In genomic region chr15:69032006-69032405, GRCh38 we compare ENCODE assay signal across 1 cellular context.
TF ChIP-seq lines count a peak whose summit lies in the region.

No MANE protein-coding gene starts in this region.

TF ChIP-seq in K562, 482 proteins besides CTCF, POLR2A, EP300 and RAD21 (continued from another document):
- TF ChIP-seq, protein P1, sequence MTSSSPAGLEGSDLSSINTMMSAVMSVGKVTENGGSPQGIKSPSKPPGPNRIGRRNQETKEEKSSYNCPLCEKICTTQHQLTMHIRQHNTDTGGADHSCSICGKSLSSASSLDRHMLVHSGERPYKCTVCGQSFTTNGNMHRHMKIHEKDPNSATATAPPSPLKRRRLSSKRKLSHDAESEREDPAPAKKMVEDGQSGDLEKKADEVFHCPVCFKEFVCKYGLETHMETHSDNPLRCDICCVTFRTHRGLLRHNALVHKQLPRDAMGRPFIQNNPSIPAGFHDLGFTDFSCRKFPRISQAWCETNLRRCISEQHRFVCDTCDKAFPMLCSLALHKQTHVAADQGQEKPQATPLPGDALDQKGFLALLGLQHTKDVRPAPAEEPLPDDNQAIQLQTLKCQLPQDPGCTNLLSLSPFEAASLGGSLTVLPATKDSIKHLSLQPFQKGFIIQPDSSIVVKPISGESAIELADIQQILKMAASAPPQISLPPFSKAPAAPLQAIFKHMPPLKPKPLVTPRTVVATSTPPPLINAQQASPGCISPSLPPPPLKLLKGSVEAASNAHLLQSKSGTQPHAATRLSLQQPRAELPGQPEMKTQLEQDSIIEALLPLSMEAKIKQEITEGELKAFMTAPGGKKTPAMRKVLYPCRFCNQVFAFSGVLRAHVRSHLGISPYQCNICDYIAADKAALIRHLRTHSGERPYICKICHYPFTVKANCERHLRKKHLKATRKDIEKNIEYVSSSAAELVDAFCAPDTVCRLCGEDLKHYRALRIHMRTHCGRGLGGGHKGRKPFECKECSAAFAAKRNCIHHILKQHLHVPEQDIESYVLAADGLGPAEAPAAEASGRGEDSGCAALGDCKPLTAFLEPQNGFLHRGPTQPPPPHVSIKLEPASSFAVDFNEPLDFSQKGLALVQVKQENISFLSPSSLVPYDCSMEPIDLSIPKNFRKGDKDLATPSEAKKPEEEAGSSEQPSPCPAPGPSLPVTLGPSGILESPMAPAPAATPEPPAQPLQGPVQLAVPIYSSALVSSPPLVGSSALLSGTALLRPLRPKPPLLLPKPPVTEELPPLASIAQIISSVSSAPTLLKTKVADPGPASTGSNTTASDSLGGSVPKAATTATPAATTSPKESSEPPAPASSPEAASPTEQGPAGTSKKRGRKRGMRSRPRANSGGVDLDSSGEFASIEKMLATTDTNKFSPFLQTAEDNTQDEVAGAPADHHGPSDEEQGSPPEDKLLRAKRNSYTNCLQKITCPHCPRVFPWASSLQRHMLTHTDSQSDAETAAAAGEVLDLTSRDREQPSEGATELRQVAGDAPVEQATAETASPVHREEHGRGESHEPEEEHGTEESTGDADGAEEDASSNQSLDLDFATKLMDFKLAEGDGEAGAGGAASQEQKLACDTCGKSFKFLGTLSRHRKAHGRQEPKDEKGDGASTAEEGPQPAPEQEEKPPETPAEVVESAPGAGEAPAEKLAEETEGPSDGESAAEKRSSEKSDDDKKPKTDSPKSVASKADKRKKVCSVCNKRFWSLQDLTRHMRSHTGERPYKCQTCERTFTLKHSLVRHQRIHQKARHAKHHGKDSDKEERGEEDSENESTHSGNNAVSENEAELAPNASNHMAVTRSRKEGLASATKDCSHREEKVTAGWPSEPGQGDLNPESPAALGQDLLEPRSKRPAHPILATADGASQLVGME (CRISPR knock-in tag; IDR thresholded peaks at IDR 0.05), result no peak
- TF ChIP-seq MEF2D (tag; conservative IDR thresholded peaks at IDR 0.05; ENCODE audit: low read depth) (no peak), PHF20 (IDR thresholded peaks at IDR 0.05; ENCODE audit: partially characterized antibody) (no peak), RBM14 (IDR thresholded peaks at IDR 0.05; ENCODE audit: borderline replicate concordance, insufficient read depth, low read depth, low read length) (no peak)
